8 cellular contexts compared by ENCODE assay signal in the genomic region with DNA sequence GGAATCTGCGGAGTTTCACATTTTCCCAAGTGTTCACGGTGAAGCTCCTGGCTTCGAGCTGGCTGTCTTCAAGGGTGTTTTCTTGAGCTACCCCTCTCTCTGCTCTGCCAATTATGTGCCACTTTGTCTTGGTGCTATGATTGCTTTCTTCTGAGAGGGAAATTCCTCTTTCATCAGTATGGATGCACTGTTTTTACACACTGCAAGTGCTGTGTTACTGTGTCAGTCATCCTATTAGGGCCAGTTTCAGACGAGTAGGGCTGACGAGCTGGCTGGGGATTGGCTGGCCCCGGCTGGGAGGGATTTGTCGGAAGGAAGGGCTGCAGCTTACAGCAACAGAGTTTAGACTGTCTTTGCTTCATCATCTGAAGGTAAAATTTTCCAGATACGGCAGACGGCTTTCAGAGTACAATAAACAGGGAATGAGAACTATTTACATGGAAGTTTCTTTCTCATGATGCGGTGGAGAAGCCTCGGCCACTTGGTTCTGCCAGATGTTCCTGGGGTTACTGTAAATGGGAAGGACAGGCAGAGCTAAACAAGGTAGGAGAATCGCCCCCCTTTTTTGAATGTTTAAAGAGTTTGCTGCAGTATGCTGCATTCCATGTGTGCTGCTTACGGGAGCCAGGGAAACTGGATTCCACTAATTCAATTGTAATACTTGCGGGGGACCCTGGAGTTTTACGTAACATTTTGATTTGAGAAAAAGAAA. TPM values are rescaled to one million over a fixed set of nuclear protein-coding genes. Genes with fewer than 3 reads are reported as not detected.
DNase-seq lines count a peak whose midpoint lies in the region; ATAC-seq, FAIRE-seq and TF ChIP-seq lines count a peak whose summit lies in the region.

A gene with protein sequence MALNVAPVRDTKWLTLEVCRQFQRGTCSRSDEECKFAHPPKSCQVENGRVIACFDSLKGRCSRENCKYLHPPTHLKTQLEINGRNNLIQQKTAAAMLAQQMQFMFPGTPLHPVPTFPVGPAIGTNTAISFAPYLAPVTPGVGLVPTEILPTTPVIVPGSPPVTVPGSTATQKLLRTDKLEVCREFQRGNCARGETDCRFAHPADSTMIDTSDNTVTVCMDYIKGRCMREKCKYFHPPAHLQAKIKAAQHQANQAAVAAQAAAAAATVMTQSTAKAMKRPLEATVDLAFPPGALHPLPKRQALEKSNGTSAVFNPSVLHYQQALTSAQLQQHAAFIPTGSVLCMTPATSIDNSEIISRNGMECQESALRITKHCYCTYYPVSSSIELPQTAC (plus strand): TSS at position 345 of the 712 bp plus-strand sequence. CDS start 53,903 bp downstream, outside the sequence.

- DNase-seq in AG08396 (ENCODE audit: low spot score) = peak; percentile 87
- DNase-seq in NCI-H345 (lab: John Stamatoyannopoulos, UW) = peak; percentile 89
- DNase-seq in activated CD4-positive, alpha-beta T cell treated with anti-CD3 and anti-CD28 coated beads for 1 hour = peak; percentile 73
- DNase-seq in cerebellar nuclear complex (lab: John Stamatoyannopoulos, UW) = peak; percentile 92 to 98
- peak; percentile 96 for DNase-seq in kidney
- peak; percentile 63 to 69 for DNase-seq in stimulated activated CD4-positive, alpha-beta T cell treated with anti-CD3 and anti-CD28 coated beads, Interleukin-15, amount 100 ng/mL, for 1 hour (ENCODE audit: low read depth in 1 of 2, low spot score in 1 of 2)

- peaks cover 24 to 27% of the 10 kb centered on the region in 2 donors for H3K4me1 ChIP-seq in kidney (ENCODE audit: control insufficient read depth in 1 of 2, insufficient read depth in 1 of 2, low read depth in 1 of 2, low read length in 2 of 2)

- no peaks in the 10 kb centered on the region for H3K36me3 ChIP-seq in kidney (ENCODE audit: control insufficient read depth in 1 of 2, insufficient read depth in 2 of 2, low read length in 2 of 2)

- intact Hi-C loops in kidney (cut with DNase I) = loop anchor here (10.0 kb wide), 1 partner anchor 113 kb away; no protein-coding TSS in a partner anchor

- no peaks in the 10 kb centered on the region for H3K9me3 ChIP-seq in kidney (ENCODE audit: control insufficient read depth in 1 of 2, low read length in 2 of 2)

- FAIRE-seq in kidney (lab: Jason Lieb, UNC) = peak; percentile 93

- no peak for TF ChIP-seq CTCF in kidney (IDR thresholded peaks at IDR 0.05; ENCODE audit: borderline replicate concordance, extremely low read depth, insufficient read depth)

- ATAC-seq in GM19025 (IDR thresholded peaks at IDR 0.05; ENCODE audit: low read depth, unreplicated experiment) (peak; percentile 98), HG03280 (IDR thresholded peaks at IDR 0.05; ENCODE audit: unreplicated experiment) (peak; percentile 99)

- H3K27ac ChIP-seq in kidney (ENCODE audit: low read depth in 2 of 2, low read length in 2 of 2) = peak within 1 kb of the TSS; percentile 97

- peak within 1 kb of the TSS; percentile 78 to 91 for H3K4me3 ChIP-seq in kidney (ENCODE audit: low read length in 2 of 2)

- peak within 1 kb of the TSS; percentile 94 to 97 for H3K9ac ChIP-seq in kidney (ENCODE audit: low read length in 2 of 2)

RNA-seq across cellular contexts. Expression of the gene that starts here (rescaled TPM):
- total RNA-seq in kidney = 70.5 TPM
- 18.8 TPM for polyA plus RNA-seq in kidney (ENCODE audit: insufficient read depth, low read depth, low replicate concordance)

Comparison
In these comparisons a context has a peak if more than half of its experiments do, and no peak if none do; other contexts are left out.
1. Peak in every context shown above with its lines: DNase-seq, ATAC-seq, H3K4me3 ChIP-seq and H3K27ac ChIP-seq.